In the genomic region with DNA sequence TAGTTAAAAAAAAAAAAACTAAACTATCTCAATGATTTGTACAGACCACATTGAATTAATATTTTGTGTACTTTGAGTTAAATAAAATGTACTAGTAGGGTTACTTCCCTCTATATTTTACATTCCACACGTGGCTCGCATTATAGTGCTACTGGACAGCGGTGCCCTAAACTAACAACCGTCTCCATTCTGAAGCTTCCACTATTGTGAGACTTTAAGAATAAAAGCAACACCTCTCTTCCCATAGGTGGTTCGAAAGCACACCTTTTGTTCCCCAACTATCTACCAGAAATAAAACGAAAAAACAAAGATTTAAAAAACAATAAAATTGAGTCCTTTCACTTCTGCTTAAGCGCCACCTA, we compare ENCODE assay signal across 8 cellular contexts. TPM values are rescaled to one million over a fixed set of nuclear protein-coding genes. Genes with fewer than 3 reads are reported as not detected.
DNase-seq lines count a peak whose midpoint lies in the region; ATAC-seq and TF ChIP-seq lines count a peak whose summit lies in the region.

No MANE protein-coding gene starts in this region.

- H3K27ac ChIP-seq in tibial artery: peak overlapping the region; percentile 85 to 98

- H3K36me3 Mint-ChIP-seq in activated naive CD4-positive, alpha-beta T cell treated with anti-CD3 and anti-CD28 coated beads, Interleukin-2, amount 50 U/mL, for 24 hours: no peaks in the 10 kb centered on the region
- peaks cover 2% of the 10 kb centered on the region for H3K36me3 Mint-ChIP-seq in activated naive CD8-positive, alpha-beta T cell treated with anti-CD3 and anti-CD28 coated beads, Interleukin-2, amount 50 U/mL, for 24 hours (ENCODE audit: low read depth)

- H3K9me3 ChIP-seq in tibial artery: no peaks in the 10 kb centered on the region

- peaks cover 0 to 20% (median 16%) of the 10 kb centered on the region in 4 donors for H3K4me1 ChIP-seq in tibial artery

- no peaks in the 10 kb centered on the region for H3K9me3 Mint-ChIP-seq in activated naive CD4-positive, alpha-beta T cell treated with anti-CD3 and anti-CD28 coated beads, Interleukin-2, amount 50 U/mL, for 24 hours
- no peaks in the 10 kb centered on the region for H3K9me3 Mint-ChIP-seq in activated naive CD8-positive, alpha-beta T cell treated with anti-CD3 and anti-CD28 coated beads, Interleukin-2, amount 50 U/mL, for 24 hours

- intact Hi-C loops in tibial artery (cut with DNase I; ENCODE audit: low total_unique reads): no loop called here

- peaks cover 45% of the 10 kb centered on the region for H3K4me1 Mint-ChIP-seq in activated naive CD4-positive, alpha-beta T cell treated with anti-CD3 and anti-CD28 coated beads, Interleukin-2, amount 50 U/mL, for 24 hours
- H3K4me1 Mint-ChIP-seq in activated naive CD8-positive, alpha-beta T cell treated with anti-CD3 and anti-CD28 coated beads, Interleukin-2, amount 50 U/mL, for 24 hours: peaks cover 39% of the 10 kb centered on the region

- no peak for TF ChIP-seq CTCF in kidney epithelial cell (IDR thresholded peaks at IDR 0.05; ENCODE audit: insufficient read depth, low read length, poor library complexity, severe bottlenecking)
- TF ChIP-seq CTCF in tibial artery (IDR thresholded peaks at IDR 0.05): no peak

- peak overlapping the region; percentile 100 for H3K4me3 Mint-ChIP-seq in activated naive CD4-positive, alpha-beta T cell treated with anti-CD3 and anti-CD28 coated beads, Interleukin-2, amount 50 U/mL, for 24 hours
- peak overlapping the region; percentile 97 for H3K4me3 Mint-ChIP-seq in activated naive CD8-positive, alpha-beta T cell treated with anti-CD3 and anti-CD28 coated beads, Interleukin-2, amount 50 U/mL, for 24 hours

- no peak for DNase-seq in activated naive CD4-positive, alpha-beta T cell (lab: John Stamatoyannopoulos, UW)
- no peak for DNase-seq in activated naive CD8-positive, alpha-beta T cell treated with anti-CD3 and anti-CD28 coated beads, Interleukin-2, amount 50 U/mL, for 24 hours
- no peak for DNase-seq in kidney epithelial cell (ENCODE audit: low read depth)
- no peak for DNase-seq in tibial artery
- DNase-seq in D341Med (ENCODE audit: low spot score): no peak
- no peak for DNase-seq in activated effector memory CD4-positive, alpha-beta T cell treated with anti-CD3 and anti-CD28 coated beads, Interleukin-2, amount 50 U/mL, for 16 hours
- DNase-seq in HPDE6-E6E7 (ENCODE audit: extremely low spot score): no peak

- no peaks in the 10 kb centered on the region for H3K27me3 ChIP-seq in kidney epithelial cell (ENCODE audit: control insufficient read depth, insufficient read depth, low read length)
- H3K27me3 ChIP-seq in tibial artery: no peaks in the 10 kb centered on the region

- no peaks in the 10 kb centered on the region for H3K27me3 Mint-ChIP-seq in activated naive CD4-positive, alpha-beta T cell treated with anti-CD3 and anti-CD28 coated beads, Interleukin-2, amount 50 U/mL, for 24 hours
- no peaks in the 10 kb centered on the region for H3K27me3 Mint-ChIP-seq in activated naive CD8-positive, alpha-beta T cell treated with anti-CD3 and anti-CD28 coated beads, Interleukin-2, amount 50 U/mL, for 24 hours

- peak overlapping the region; percentile 99 for H3K27ac Mint-ChIP-seq in activated naive CD4-positive, alpha-beta T cell treated with anti-CD3 and anti-CD28 coated beads, Interleukin-2, amount 50 U/mL, for 24 hours
- peak overlapping the region; percentile 94 for H3K27ac Mint-ChIP-seq in activated naive CD8-positive, alpha-beta T cell treated with anti-CD3 and anti-CD28 coated beads, Interleukin-2, amount 50 U/mL, for 24 hours

- H3K4me3 ChIP-seq in kidney epithelial cell (ENCODE audit: low read depth, low read length) (peak overlapping the region; percentile 99), tibial artery (peak overlapping the region; percentile 87 to 100)

- ATAC-seq in activated naive CD8-positive, alpha-beta T cell treated with anti-CD3 and anti-CD28 coated beads, Interleukin-2, amount 50 U/mL, for 24 hours: no peak

- no peaks in the 10 kb centered on the region for H3K36me3 ChIP-seq in kidney epithelial cell (ENCODE audit: control insufficient read depth, insufficient read depth, low read length)
- peaks cover 0 to 4% (median 0%) of the 10 kb centered on the region in 3 donors for H3K36me3 ChIP-seq in tibial artery

RNA-seq across cellular contexts. Expression of a gene that starts 0.4 kb away (rescaled TPM):
- 58.5 and 86.2 TPM in 2 replicates for total RNA-seq in kidney epithelial cell

RNA-seq across cellular contexts. Expression of a gene that starts 46.5 kb away (rescaled TPM):
- 117 and 132 TPM in 2 replicates for total RNA-seq in kidney epithelial cell
